ENCODE assay signal across 1 cellular context in the genomic region with DNA sequence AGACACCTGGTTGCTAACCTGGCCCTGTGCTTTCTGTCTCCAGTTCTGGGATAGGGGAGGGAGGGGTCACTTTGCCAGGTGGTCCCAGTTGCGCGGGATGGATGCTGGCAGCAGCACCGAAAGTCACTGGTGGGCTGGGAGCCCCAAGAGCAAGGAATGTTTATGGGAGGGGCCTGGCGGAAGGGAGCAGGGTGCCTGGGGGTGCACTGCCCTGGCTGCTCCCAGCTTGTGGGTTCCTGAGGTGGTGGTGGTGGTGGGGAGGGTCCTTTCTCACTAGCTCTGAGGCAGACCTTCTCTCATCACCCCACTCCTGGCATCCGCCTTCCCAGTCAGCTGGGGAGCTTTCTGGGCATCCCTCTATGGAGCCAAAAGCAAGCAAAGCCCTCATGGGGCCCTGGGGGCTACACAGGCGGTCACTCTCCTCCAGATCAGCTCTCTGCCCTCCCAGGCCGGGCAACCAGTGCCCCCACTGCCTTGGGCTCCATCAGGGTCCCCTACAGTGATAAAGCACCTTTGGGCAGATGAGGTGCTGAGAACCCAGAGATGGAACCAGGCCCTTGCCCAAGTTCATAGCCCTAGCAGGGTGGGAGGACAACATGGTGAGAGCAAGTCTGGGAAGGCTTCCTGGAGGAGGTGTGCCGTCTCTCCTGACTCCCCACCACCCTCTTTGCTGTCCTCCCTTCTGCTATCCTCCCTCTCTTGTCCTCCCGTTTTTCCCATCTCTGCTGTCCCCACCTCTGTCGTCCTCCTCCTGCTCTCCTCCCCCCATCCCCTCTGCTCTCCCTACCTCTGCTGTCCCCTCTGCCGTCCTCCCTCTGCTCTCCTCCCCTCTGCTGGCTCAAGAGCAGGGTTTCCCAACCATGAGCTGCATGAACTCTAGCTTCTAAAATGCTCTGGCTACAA.
TF ChIP-seq lines count a peak whose summit lies in the region.

No MANE protein-coding gene starts in this region.

TF ChIP-seq in K562, 482 proteins besides CTCF, POLR2A, EP300 and RAD21:
- peak; percentile 99 for TF ChIP-seq ZFP36 (IDR thresholded peaks at IDR 0.05; ENCODE audit: low read depth, low read length, partially characterized antibody)
- TF ChIP-seq SUPT5H (IDR thresholded peaks at IDR 0.05) = peak; percentile 68
- TF ChIP-seq RBM25 (IDR thresholded peaks at IDR 0.05; ENCODE audit: low read depth, low read length, severe bottlenecking) = peak; percentile 96
- TF ChIP-seq GTF2E2 (tag; IDR thresholded peaks at IDR 0.05) = no peak
- peak; percentile 19; the same call in 1 of the 2 replicates for TF ChIP-seq POLR2AphosphoS2 (IDR thresholded peaks at IDR 0.05; ENCODE audit: low read length)
- peak; percentile 55; the same call in 1 of the 2 replicates for TF ChIP-seq MTA1 (IDR thresholded peaks at IDR 0.05; ENCODE audit: borderline replicate concordance)
- TF ChIP-seq, protein P1, sequence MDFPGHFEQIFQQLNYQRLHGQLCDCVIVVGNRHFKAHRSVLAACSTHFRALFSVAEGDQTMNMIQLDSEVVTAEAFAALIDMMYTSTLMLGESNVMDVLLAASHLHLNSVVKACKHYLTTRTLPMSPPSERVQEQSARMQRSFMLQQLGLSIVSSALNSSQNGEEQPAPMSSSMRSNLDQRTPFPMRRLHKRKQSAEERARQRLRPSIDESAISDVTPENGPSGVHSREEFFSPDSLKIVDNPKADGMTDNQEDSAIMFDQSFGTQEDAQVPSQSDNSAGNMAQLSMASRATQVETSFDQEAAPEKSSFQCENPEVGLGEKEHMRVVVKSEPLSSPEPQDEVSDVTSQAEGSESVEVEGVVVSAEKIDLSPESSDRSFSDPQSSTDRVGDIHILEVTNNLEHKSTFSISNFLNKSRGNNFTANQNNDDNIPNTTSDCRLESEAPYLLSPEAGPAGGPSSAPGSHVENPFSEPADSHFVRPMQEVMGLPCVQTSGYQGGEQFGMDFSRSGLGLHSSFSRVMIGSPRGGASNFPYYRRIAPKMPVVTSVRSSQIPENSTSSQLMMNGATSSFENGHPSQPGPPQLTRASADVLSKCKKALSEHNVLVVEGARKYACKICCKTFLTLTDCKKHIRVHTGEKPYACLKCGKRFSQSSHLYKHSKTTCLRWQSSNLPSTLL (IDR thresholded peaks at IDR 0.05) = peak; percentile 51; the same call in 1 of the 2 replicates
- 0 out of 2 replicates have a peak, but pooled peaks have one; percentile 14 for TF ChIP-seq TOE1 (IDR thresholded peaks at IDR 0.05; ENCODE audit: borderline replicate concordance)
- TF ChIP-seq TOE1 (CRISPR knock-in tag; IDR thresholded peaks at IDR 0.05; ENCODE audit: borderline replicate concordance, low read depth) = no peak
- peak; percentile 51 for TF ChIP-seq POLR2B (IDR thresholded peaks at IDR 0.05; ENCODE audit: low read depth, partially characterized antibody)
- TF ChIP-seq, protein P2, sequence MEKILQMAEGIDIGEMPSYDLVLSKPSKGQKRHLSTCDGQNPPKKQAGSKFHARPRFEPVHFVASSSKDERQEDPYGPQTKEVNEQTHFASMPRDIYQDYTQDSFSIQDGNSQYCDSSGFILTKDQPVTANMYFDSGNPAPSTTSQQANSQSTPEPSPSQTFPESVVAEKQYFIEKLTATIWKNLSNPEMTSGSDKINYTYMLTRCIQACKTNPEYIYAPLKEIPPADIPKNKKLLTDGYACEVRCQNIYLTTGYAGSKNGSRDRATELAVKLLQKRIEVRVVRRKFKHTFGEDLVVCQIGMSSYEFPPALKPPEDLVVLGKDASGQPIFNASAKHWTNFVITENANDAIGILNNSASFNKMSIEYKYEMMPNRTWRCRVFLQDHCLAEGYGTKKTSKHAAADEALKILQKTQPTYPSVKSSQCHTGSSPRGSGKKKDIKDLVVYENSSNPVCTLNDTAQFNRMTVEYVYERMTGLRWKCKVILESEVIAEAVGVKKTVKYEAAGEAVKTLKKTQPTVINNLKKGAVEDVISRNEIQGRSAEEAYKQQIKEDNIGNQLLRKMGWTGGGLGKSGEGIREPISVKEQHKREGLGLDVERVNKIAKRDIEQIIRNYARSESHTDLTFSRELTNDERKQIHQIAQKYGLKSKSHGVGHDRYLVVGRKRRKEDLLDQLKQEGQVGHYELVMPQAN (IDR thresholded peaks at IDR 0.05; ENCODE audit: borderline replicate concordance) = 0 out of 2 replicates have a peak, but pooled peaks have one; percentile 41
- peak; percentile 92 for TF ChIP-seq ZNF436 (CRISPR knock-in tag; IDR thresholded peaks at IDR 0.05)
- TF ChIP-seq ZNF263 (CRISPR knock-in tag; IDR thresholded peaks at IDR 0.05; ENCODE audit: borderline replicate concordance) = peak; percentile 95
- no peak for TF ChIP-seq CLOCK (CRISPR knock-in tag; IDR thresholded peaks at IDR 0.05; ENCODE audit: borderline replicate concordance)
- peak; percentile 98 for TF ChIP-seq SMARCA5 (IDR thresholded peaks at IDR 0.05)
- TF ChIP-seq, protein P3, sequence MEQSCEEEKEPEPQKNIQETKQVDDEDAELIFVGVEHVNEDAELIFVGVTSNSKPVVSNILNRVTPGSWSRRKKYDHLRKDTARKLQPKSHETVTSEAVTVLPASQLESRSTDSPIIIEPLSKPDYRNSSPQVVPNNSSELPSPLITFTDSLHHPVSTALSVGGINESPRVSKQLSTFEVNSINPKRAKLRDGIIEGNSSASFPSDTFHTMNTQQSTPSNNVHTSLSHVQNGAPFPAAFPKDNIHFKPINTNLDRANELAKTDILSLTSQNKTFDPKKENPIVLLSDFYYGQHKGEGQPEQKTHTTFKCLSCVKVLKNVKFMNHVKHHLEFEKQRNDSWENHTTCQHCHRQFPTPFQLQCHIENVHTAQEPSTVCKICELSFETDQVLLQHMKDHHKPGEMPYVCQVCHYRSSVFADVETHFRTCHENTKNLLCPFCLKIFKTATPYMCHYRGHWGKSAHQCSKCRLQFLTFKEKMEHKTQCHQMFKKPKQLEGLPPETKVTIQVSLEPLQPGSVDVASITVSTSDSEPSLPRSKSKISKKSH (CRISPR knock-in tag; IDR thresholded peaks at IDR 0.05) = no peak
- TF ChIP-seq TAF15 (IDR thresholded peaks at IDR 0.05; ENCODE audit: low read depth, low read length) = peak; percentile 76; the same call in 1 of the 2 replicates
- peak; percentile 64 for TF ChIP-seq POLR2G (IDR thresholded peaks at IDR 0.05; ENCODE audit: low read depth, low read length)
- peak in 1 of 2 experiments; percentile 56; a peak in 1 of 4 replicates for TF ChIP-seq HDAC1 (IDR thresholded peaks at IDR 0.05)
- peak; percentile 41 to 60; a peak in 3 of 4 replicates for TF ChIP-seq KDM1A (IDR thresholded peaks at IDR 0.05)
- no peak for TF ChIP-seq ZNF384 (IDR thresholded peaks at IDR 0.05; ENCODE audit: low read depth, low read length)
- peak; percentile 68 for TF ChIP-seq GTF3C2 (IDR thresholded peaks at IDR 0.05; ENCODE audit: borderline replicate concordance, extremely low read depth, insufficient read length)
- peak; percentile 79; the same call in 1 of the 2 replicates for TF ChIP-seq THRB (CRISPR knock-in tag; conservative IDR thresholded peaks at IDR 0.05)
- peak; percentile 95 for TF ChIP-seq BCOR (IDR thresholded peaks at IDR 0.05)
- no peak for TF ChIP-seq SMAD3 (CRISPR knock-in tag; conservative IDR thresholded peaks at IDR 0.05)
- TF ChIP-seq HLTF (IDR thresholded peaks at IDR 0.05) = 0 out of 2 replicates have a peak, but pooled peaks have one; percentile 45
